1 cellular context compared by ENCODE assay signal in genomic region chr3:63936929-63937328, GRCh38.
TF ChIP-seq lines count a peak whose summit lies in the region.

No MANE protein-coding gene starts in this region.

TF ChIP-seq in K562, 482 proteins besides CTCF, POLR2A, EP300 and RAD21 (continued from another document):
- TF ChIP-seq LARP7 (IDR thresholded peaks at IDR 0.05) (no peak), FOXK2 (conservative IDR thresholded peaks at IDR 0.05 in 1 of 2, IDR thresholded peaks at IDR 0.05 in 1 of 2; ENCODE audit: low read depth in 2 of 2) (0 out of 4 replicates have a peak, but pooled peaks of 1 of the 2 experiments have one; percentile 20)
